Comparison of ENCODE assay signal across 24 cellular contexts in the genomic region with DNA sequence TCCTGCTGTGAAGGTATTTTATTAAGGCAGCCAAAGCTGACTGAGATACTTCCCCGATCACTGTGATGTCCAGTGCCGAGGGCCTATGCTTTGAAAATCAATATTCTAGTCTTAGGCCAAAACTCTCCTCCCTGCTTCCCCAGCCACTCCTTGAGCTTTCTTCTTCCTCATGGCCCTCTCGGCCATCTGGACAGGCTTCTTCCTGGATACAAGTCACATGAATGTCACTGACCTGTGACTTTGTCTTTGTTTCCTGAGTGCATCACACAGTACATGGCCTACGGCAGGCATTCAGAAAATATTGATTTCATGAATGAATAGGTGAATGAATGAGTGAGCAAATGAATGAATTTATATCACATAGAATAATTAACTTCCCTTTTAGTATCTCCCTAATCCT. TPM values are rescaled to one million over a fixed set of nuclear protein-coding genes. Genes with fewer than 3 reads are reported as not detected.
"Had no signal": no experiment of that assay in that cellular context is flagged by ENCODE, and none has a peak within 500 bp of the region (broad histone marks: within the 10 kb centered on the region; RNA-seq: fewer than 3 reads in every experiment).

No MANE protein-coding gene starts in this region.

- H3K4me1 ChIP-seq: gastrocnemius medialis, lower lobe of right lung had no signal

- H3K27ac ChIP-seq: dorsolateral prefrontal cortex, gastrocnemius medialis, lower lobe of right lung, spleen, tibial nerve had no signal

- ATAC-seq: activated naive CD4-positive, alpha-beta T cell treated with anti-CD3 and anti-CD28 coated beads, Interleukin-2, amount 50 U/mL, for 72 hours; activated T-cell treated with anti-CD3 and anti-CD28 coated beads, Interleukin-2, amount 50 U/mL, for 72 hours; gastrocnemius medialis; lower lobe of right lung; naive thymus-derived CD4-positive, alpha-beta T cell; right cardiac atrium had no signal

- DNase-seq: activated CD4-positive, alpha-beta T cell treated with anti-CD3 and anti-CD28 coated beads for 4 hours; activated CD4-positive, alpha-beta T cell treated with anti-CD3 and anti-CD28 coated beads, Interleukin-2, amount 50 U/mL, for 4 hours; activated naive CD4-positive, alpha-beta T cell; activated T-cell treated with anti-CD3 and anti-CD28 coated beads for 4 hours; activated T-cell treated with anti-CD3 and anti-CD28 coated beads, Interleukin-2, amount 50 U/mL, for 72 hours; dorsolateral prefrontal cortex; effector memory CD4-positive, alpha-beta T cell; gastrocnemius medialis; glutamatergic neuron; left cardiac atrium; lower lobe of right lung; mesenchymal stem cell; naive thymus-derived CD4-positive, alpha-beta T cell; occipital lobe; right cardiac atrium; spleen; stimulated activated naive CD4-positive, alpha-beta T cell treated with Interleukin-2 at 50 U/mL for 16 hours; T-helper 1 cell had no signal

- H3K36me3 ChIP-seq: gastrocnemius medialis, lower lobe of right lung, spleen, tibial nerve had no signal

- FAIRE-seq: colon, keratinocyte had no signal

- H3K4me3 ChIP-seq: dorsolateral prefrontal cortex, gastrocnemius medialis, lower lobe of right lung, spleen, tibial nerve had no signal

- H3K27ac Mint-ChIP-seq: activated naive CD4-positive, alpha-beta T cell treated with anti-CD3 and anti-CD28 coated beads, Interleukin-2, amount 50 U/mL, for 72 hours; activated T-cell treated with anti-CD3 and anti-CD28 coated beads, Interleukin-2, amount 50 U/mL, for 72 hours; naive thymus-derived CD4-positive, alpha-beta T cell; T-helper 2 cell treated with Interferon-gamma antibody and Interleukin-4, amounts not matched to agents 5 μg/mL and 100 μg/mL, for 36 hours had no signal

- H3K27me3 ChIP-seq: dorsolateral prefrontal cortex, gastrocnemius medialis, spleen, tibial nerve had no signal

- H3K4me3 Mint-ChIP-seq: activated T-cell treated with anti-CD3 and anti-CD28 coated beads, Interleukin-2, amount 50 U/mL, for 72 hours; naive thymus-derived CD4-positive, alpha-beta T cell; neural crest cell; T-helper 2 cell treated with Interferon-gamma antibody and Interleukin-4, amounts not matched to agents 5 μg/mL and 100 μg/mL, for 36 hours had no signal

- H3K9me3 Mint-ChIP-seq: activated naive CD4-positive, alpha-beta T cell treated with anti-CD3 and anti-CD28 coated beads, Interleukin-2, amount 50 U/mL, for 72 hours; activated T-cell treated with anti-CD3 and anti-CD28 coated beads, Interleukin-2, amount 50 U/mL, for 72 hours; naive thymus-derived CD4-positive, alpha-beta T cell; neural crest cell; T-helper 2 cell treated with Interferon-gamma antibody and Interleukin-4, amounts not matched to agents 5 μg/mL and 100 μg/mL, for 36 hours had no signal

- H3K36me3 Mint-ChIP-seq: activated naive CD4-positive, alpha-beta T cell treated with anti-CD3 and anti-CD28 coated beads, Interleukin-2, amount 50 U/mL, for 72 hours; naive thymus-derived CD4-positive, alpha-beta T cell had no signal

- H3K9me3 ChIP-seq: gastrocnemius medialis, lower lobe of right lung, spleen, tibial nerve had no signal

RNA-seq across cellular contexts. Expression of gene HES1, which starts 24.6 kb away (rescaled TPM):
- polyA plus RNA-seq: naive thymus-derived CD4-positive, alpha-beta T cell had no signal
